In genomic region chr12:124517260-124518050, GRCh38 we compare ENCODE assay signal across 8 cellular contexts. TPM values are rescaled to one million over a fixed set of nuclear protein-coding genes. Genes with fewer than 3 reads are reported as not detected.
DNase-seq lines count a peak whose midpoint lies in the region.

No MANE protein-coding gene starts in this region.

- peak overlapping the region; percentile 99 for H3K27ac ChIP-seq in muscle layer of colon (ENCODE audit: low read depth, low read length)

- DNase-seq in DMS79 (lab: John Stamatoyannopoulos, UW) (peak; percentile 91), NCI-H748 (lab: John Stamatoyannopoulos, UW; ENCODE audit: unreplicated experiment) (peak; percentile 93), epidermal melanocyte (ENCODE audit: insufficient read length, low spot score) (peak; percentile 46), NK-92 (lab: John Stamatoyannopoulos, UW; ENCODE audit: unreplicated experiment) (no peak), mesenteric fat pad (ENCODE audit: low spot score) (no peak)
- no peak for DNase-seq in stimulated activated CD4-positive, alpha-beta T cell treated with anti-CD3 and anti-CD28 coated beads, Interleukin-2, amount 100 ng/mL, for 24 hours
- DNase-seq in stimulated activated CD4-positive, alpha-beta T cell treated with anti-CD3 and anti-CD28 coated beads, Interleukin-4, amount 100 ng/mL, for 24 hours: no peak

- H3K27me3 ChIP-seq in muscle layer of colon (ENCODE audit: control insufficient read depth in 1 of 2, insufficient read depth in 2 of 2, low read length in 2 of 2): no peaks in the 10 kb centered on the region

- H3K36me3 ChIP-seq in muscle layer of colon (ENCODE audit: insufficient read depth, low read length): peaks cover 4% of the 10 kb centered on the region

- H3K9me3 ChIP-seq in muscle layer of colon (ENCODE audit: low read length): no peaks in the 10 kb centered on the region

- H3K9ac ChIP-seq in muscle layer of colon (ENCODE audit: low read length): peak overlapping the region; percentile 26

- H3K4me1 ChIP-seq in muscle layer of colon (ENCODE audit: insufficient read depth, low read length): peaks cover 78% of the 10 kb centered on the region

- H3K4me3 ChIP-seq in muscle layer of colon (ENCODE audit: low read depth in 1 of 2, low read length in 2 of 2): peak overlapping the region; percentile 41 to 43

RNA-seq across cellular contexts. Expression of gene NCOR2, which starts 50.0 kb away (rescaled TPM):
- total RNA-seq in mesenteric fat pad: 248 TPM

Comparison
In these comparisons a context has a peak if more than half of its experiments do, and no peak if none do; other contexts are left out.
1. DNase-seq: peak in DMS79 (single experiment), NCI-H748 (single experiment) and epidermal melanocyte (single experiment); none in stimulated activated CD4-positive, alpha-beta T cell treated with anti-CD3 and anti-CD28 coated beads, Interleukin-2, amount 100 ng/mL, for 24 hours (0 of 2), stimulated activated CD4-positive, alpha-beta T cell treated with anti-CD3 and anti-CD28 coated beads, Interleukin-4, amount 100 ng/mL, for 24 hours (single experiment), NK-92 (single experiment) and mesenteric fat pad (single experiment).